In the genomic region with DNA sequence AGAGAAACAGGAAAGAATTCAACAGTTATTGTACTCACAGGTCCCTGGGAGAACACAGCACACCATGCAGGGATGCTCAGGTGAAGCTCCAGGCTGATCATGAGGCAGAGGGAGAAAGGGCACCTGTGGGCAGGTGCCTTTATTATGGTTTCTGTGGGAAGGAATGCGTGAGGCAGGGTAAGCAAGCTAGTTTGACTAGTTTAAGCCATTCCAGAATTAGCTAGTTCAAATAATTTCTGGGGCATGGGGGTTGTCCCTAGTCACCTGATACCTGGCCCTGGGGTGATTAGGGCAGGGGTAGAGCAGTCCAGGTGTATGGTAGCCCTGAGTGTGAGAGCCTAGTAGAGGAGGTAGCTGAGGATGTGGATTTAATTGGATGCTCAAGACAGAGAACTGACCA, we compare ENCODE assay signal across 26 cellular contexts. TPM values are rescaled to one million over a fixed set of nuclear protein-coding genes. Genes with fewer than 3 reads are reported as not detected.
DNase-seq lines count a peak whose midpoint lies in the region; ATAC-seq, FAIRE-seq and TF ChIP-seq lines count a peak whose summit lies in the region.
"Had no signal": no experiment of that assay in that cellular context is flagged by ENCODE, and none has a peak within 500 bp of the region (broad histone marks: within the 10 kb centered on the region; RNA-seq: fewer than 3 reads in every experiment).

No MANE protein-coding gene starts in this region.

- FAIRE-seq in H1 (lab: Jason Lieb, UNC) = no peak
- FAIRE-seq: A549 had no signal

- H4K12ac ChIP-seq in trophoblast cell (ENCODE audit: low read depth, low read length) = no peak overlapping the region

- no peak overlapping the region for H4K8ac ChIP-seq in H1 (ENCODE audit: extremely low read depth, insufficient read depth, low read length)
- H4K8ac ChIP-seq in trophoblast cell (ENCODE audit: low read depth, low read length) = no peak overlapping the region

- H2AFZ ChIP-seq in GM23338 (no peak overlapping the region), H1 (ENCODE audit: low read length) (no peak overlapping the region), trophoblast cell (ENCODE audit: insufficient read depth, low read length, poor library complexity) (no peak overlapping the region)

- H3K4me2 ChIP-seq in GM23338 = no peak overlapping the region
- H3K4me2 ChIP-seq in H1 (ENCODE audit: insufficient read depth in 1 of 2, low read depth in 2 of 2, low read length in 2 of 2) = no peak overlapping the region
- no peak overlapping the region for H3K4me2 ChIP-seq in trophoblast cell (ENCODE audit: low read length)
- H3K4me2 ChIP-seq: A549; BLaER1 treated with 17β-estradiol and CSF1 and Interleukin-3, amounts not matched to agents 10 nM and 100 nM had no signal

- no peak overlapping the region for H3K4ac ChIP-seq in H1 (replicated peaks; ENCODE audit: insufficient read length, low read depth, low read length)
- H3K4ac ChIP-seq in trophoblast cell (ENCODE audit: low read depth, low read length) = no peak overlapping the region

- H3K4me1 ChIP-seq in GM23338 (ENCODE audit: insufficient read depth) (no peaks in the 10 kb centered on the region), H1 (replicated peaks in 1 of 4; ENCODE audit: control insufficient read depth in 3 of 4, insufficient read depth in 4 of 4, low read length in 3 of 4) (no peaks in the 10 kb centered on the region; a peak in 2 of 7 replicates), trophoblast cell (ENCODE audit: control insufficient read depth in 1 of 2, insufficient read depth in 2 of 2, low read length in 2 of 2) (peaks cover 8 to 11% of the 10 kb centered on the region in 2 experiments)
- H3K4me1 ChIP-seq: A549; BLaER1 treated with 17β-estradiol and CSF1 and Interleukin-3, amounts not matched to agents 10 nM and 100 nM; HAP-1 had no signal

- POLR2A ChIA-PET in H1 (lab: Charles Lee; ENCODE audit: partially characterized antibody) = no interaction called here

- no peak overlapping the region for H2BK20ac ChIP-seq in H1 (ENCODE audit: low read length)

- H2BK12ac ChIP-seq in H1 (ENCODE audit: low read depth, low read length) (no peak overlapping the region), trophoblast cell (ENCODE audit: low read length) (no peak overlapping the region)

- H4K20me1 ChIP-seq in GM23338 (replicated peaks; ENCODE audit: insufficient read depth) (no peaks in the 10 kb centered on the region), H1 (replicated peaks in 1 of 2; ENCODE audit: control insufficient read depth in 1 of 2, insufficient read depth in 2 of 2, low read length in 2 of 2) (no peaks in the 10 kb centered on the region)
- H4K20me1 ChIP-seq: BLaER1 treated with 17β-estradiol and CSF1 and Interleukin-3, amounts not matched to agents 10 nM and 100 nM had no signal

- no peaks in the 10 kb centered on the region for H3F3A ChIP-seq in GM23338 (replicated peaks; ENCODE audit: low read depth)

- H3K27me3 ChIP-seq in GM23338 (ENCODE audit: insufficient read depth) (no peaks in the 10 kb centered on the region), H1 (replicated peaks in 1 of 4; ENCODE audit: control insufficient read depth in 3 of 4, extremely low read depth in 1 of 4, insufficient read depth in 3 of 4, low read length in 3 of 4) (no peaks in the 10 kb centered on the region), trophoblast cell (ENCODE audit: insufficient read depth, low read length) (no peaks in the 10 kb centered on the region)
- H3K27me3 ChIP-seq: BLaER1 treated with 17β-estradiol and CSF1 and Interleukin-3, amounts not matched to agents 10 nM and 100 nM had no signal

- no TSS peak for BruUV-seq in Calu3 (replicated peaks; lab: Mats Ljungman, UMichigan)

- H3K27ac ChIP-seq in GM23338 (ENCODE audit: low read depth) = no peak overlapping the region
- H3K27ac ChIP-seq in H1 (ENCODE audit: low read depth, low read length) = no peak overlapping the region
- no peak overlapping the region for H3K27ac ChIP-seq in trophoblast cell (ENCODE audit: low read depth, low read length)
- H3K27ac ChIP-seq: A549; BLaER1 treated with 17β-estradiol and CSF1 and Interleukin-3, amounts not matched to agents 10 nM and 100 nM; RWPE1 had no signal

- no peak overlapping the region for H2AK5ac ChIP-seq in H1 (ENCODE audit: low read depth, low read length)
- H2AK5ac ChIP-seq in trophoblast cell (ENCODE audit: low read length) = no peak overlapping the region

- TF ChIP-seq POLR2A in H1 (IDR thresholded peaks at IDR 0.05; ENCODE audit: control extremely low read depth in 1 of 2, low read depth in 2 of 2, low read length in 2 of 2) = no peak

- WGBS in H1 (ENCODE audit: extremely low coverage in 1 of 2, insufficient coverage in 1 of 2, insufficient read length in 1 of 2, insufficient replicate concordance in 2 of 2, low coverage in 1 of 2, low lambda C conversion rate in 2 of 2, missing lambda C conversion rate in 1 of 2), 2 experiments = 63% methylated on average over 1 of the region's 1 CpG; no CpG with 5 or more reads in 1 of the 2 experiments
- WGBS in trophoblast cell (ENCODE audit: extremely low coverage, insufficient coverage, insufficient read length) = no CpG with 5 or more reads among the region's 1 CpG

- no peaks in the 10 kb centered on the region for H3K79me1 ChIP-seq in H1 (ENCODE audit: low read depth, low read length)
- no peaks in the 10 kb centered on the region for H3K79me1 ChIP-seq in trophoblast cell (ENCODE audit: low read length)

- H3K27ac Mint-ChIP-seq in Calu3 (ENCODE audit: unreplicated experiment) = no peak overlapping the region
- H3K27ac Mint-ChIP-seq in GM23338 = no peak overlapping the region
- H3K27ac Mint-ChIP-seq: CD4-positive, alpha-beta T cell; HFFc6 had no signal

- no peak overlapping the region for H3K56ac ChIP-seq in H1 (replicated peaks; ENCODE audit: insufficient read length, low read depth, low read length)

- no peak overlapping the region for H4K5ac ChIP-seq in H1 (ENCODE audit: insufficient read length, low read depth, low read length)

- H3K9me3 ChIP-seq in H1 (ENCODE audit: insufficient read depth in 2 of 2, low read depth in 1 of 2, low read length in 1 of 2) (no peaks in the 10 kb centered on the region), trophoblast cell (ENCODE audit: insufficient read depth, low read depth, low read length) (peaks cover under 1% of the 10 kb centered on the region)
- H3K9me3 ChIP-seq: A549, HAP-1 had no signal

- peaks cover 9% of the 10 kb centered on the region for H3K4me1 Mint-ChIP-seq in Calu3 (ENCODE audit: low read depth, unreplicated experiment)
- H3K4me1 Mint-ChIP-seq in GM23338 = peaks cover 7% of the 10 kb centered on the region; the same call in 2 of the 3 replicates

- no peak overlapping the region for H3K9ac ChIP-seq in H1 (replicated peaks in 1 of 4; ENCODE audit: extremely low read depth in 1 of 4, low read depth in 3 of 4, low read length in 3 of 4)
- no peak overlapping the region for H3K9ac ChIP-seq in trophoblast cell (ENCODE audit: low read length)
- H3K9ac ChIP-seq: BLaER1 treated with 17β-estradiol and CSF1 and Interleukin-3, amounts not matched to agents 10 nM and 100 nM had no signal

- H3K79me2 ChIP-seq in GM23338 (replicated peaks; ENCODE audit: insufficient read depth) = no peaks in the 10 kb centered on the region
- H3K79me2 ChIP-seq in H1 (ENCODE audit: control insufficient read depth in 1 of 2, insufficient read depth in 2 of 2, low read length in 2 of 2) = no peaks in the 10 kb centered on the region
- no peaks in the 10 kb centered on the region for H3K79me2 ChIP-seq in trophoblast cell (ENCODE audit: control insufficient read depth, insufficient read depth, low read length, poor library complexity)

- no peak overlapping the region for H3K4me3 ChIP-seq in GM23338
- H3K4me3 ChIP-seq in H1 (ENCODE audit: extremely low read depth in 1 of 4, insufficient read depth in 2 of 4, low read depth in 3 of 4, low read length in 4 of 4) = no peak overlapping the region
- no peak overlapping the region for H3K4me3 ChIP-seq in trophoblast cell (ENCODE audit: low read depth, low read length)
- H3K4me3 ChIP-seq: A549; BLaER1 treated with 17β-estradiol and CSF1 and Interleukin-3, amounts not matched to agents 10 nM and 100 nM; HAP-1 had no signal

- H3K36me3 Mint-ChIP-seq in Calu3 (ENCODE audit: insufficient read depth, unreplicated experiment) (no peaks in the 10 kb centered on the region), GM23338 (ENCODE audit: low read depth) (no peaks in the 10 kb centered on the region; the same call in 2 of the 3 replicates)

- TF ChIP-seq CTCF in Calu3 (IDR thresholded peaks at IDR 0.05; ENCODE audit: unreplicated experiment) (no peak), GM23338 (conservative IDR thresholded peaks at IDR 0.05; ENCODE audit: low read depth in 2 of 2) (no peak), H1 (IDR thresholded peaks at IDR 0.05; ENCODE audit: control extremely low read depth in 1 of 3, insufficient read depth in 1 of 3, low read depth in 1 of 3, low read length in 3 of 3) (no peak)

- H4K91ac ChIP-seq in H1 (replicated peaks; ENCODE audit: insufficient read length, low read length) = no peak overlapping the region
- no peak overlapping the region for H4K91ac ChIP-seq in trophoblast cell (ENCODE audit: low read depth, low read length)

- H3K14ac ChIP-seq in H1 (ENCODE audit: insufficient read length) (no peak overlapping the region), trophoblast cell (ENCODE audit: low read length) (no peak overlapping the region)

- ATAC-seq in GM23338 = peak; percentile 71
- no peak for ATAC-seq in HG02870 (IDR thresholded peaks at IDR 0.05; ENCODE audit: unreplicated experiment)
- ATAC-seq in HG03095 (IDR thresholded peaks at IDR 0.05; ENCODE audit: unreplicated experiment) = no peak
- no peak for ATAC-seq in HG03108 (IDR thresholded peaks at IDR 0.05; ENCODE audit: unreplicated experiment)
- ATAC-seq: A549, Panc1 had no signal

- H2BK15ac ChIP-seq in H1 (ENCODE audit: low read length) = no peak overlapping the region

- H3K27me3 Mint-ChIP-seq in Calu3 (ENCODE audit: unreplicated experiment) (peaks cover 39% of the 10 kb centered on the region), GM23338 (ENCODE audit: insufficient read depth, low read depth, poor library complexity) (peaks cover 7% of the 10 kb centered on the region)

- H3K18ac ChIP-seq in H1 (ENCODE audit: extremely low read depth, low read length) (no peak overlapping the region), trophoblast cell (ENCODE audit: low read length) (no peak overlapping the region)

- intact Hi-C loops in Calu3 (cut with micrococcal nuclease; ENCODE audit: unreplicated experiment) = no loop called here

- TF ChIP-seq RAD21 in H1 (IDR thresholded peaks at IDR 0.05 in 1 of 2, conservative IDR thresholded peaks at IDR 0.05 in 1 of 2; ENCODE audit: low read depth in 2 of 2, low read length in 2 of 2) = no peak

- no peak overlapping the region for H3K4me3 Mint-ChIP-seq in Calu3 (ENCODE audit: low read depth, unreplicated experiment)
- H3K4me3 Mint-ChIP-seq in GM23338 = no peak overlapping the region
- H3K4me3 Mint-ChIP-seq: CD4-positive, alpha-beta T cell; HFFc6 had no signal

- no peaks in the 10 kb centered on the region for H3K9me3 Mint-ChIP-seq in Calu3 (ENCODE audit: low read depth, unreplicated experiment)
- H3K9me3 Mint-ChIP-seq in GM23338 = no peaks in the 10 kb centered on the region
- H3K9me3 Mint-ChIP-seq: CD4-positive, alpha-beta T cell; HFFc6 had no signal

- no peak overlapping the region for H3K23ac ChIP-seq in H1 (ENCODE audit: insufficient read length)
- no peak overlapping the region for H3K23ac ChIP-seq in trophoblast cell (ENCODE audit: low read length)

- H2BK120ac ChIP-seq in H1 (replicated peaks; ENCODE audit: low read depth, low read length) = no peak overlapping the region
- no peak overlapping the region for H2BK120ac ChIP-seq in trophoblast cell (ENCODE audit: insufficient read depth, low read length, poor library complexity)

- no peaks in the 10 kb centered on the region for H3K9me2 ChIP-seq in GM23338 (ENCODE audit: insufficient read depth)

- no peak for TF ChIP-seq EP300 in H1 (IDR thresholded peaks at IDR 0.05; ENCODE audit: borderline replicate concordance in 1 of 2, low read depth in 2 of 2, low read length in 2 of 2)

- CTCF ChIA-PET in Calu3 (lab: Charles Lee) (no interaction called here), H1 (lab: Charles Lee; ENCODE audit: partially characterized antibody) (interaction anchor here (0.6 to 10.8 kb wide), 15 partner anchors 9 to 677 kb away, joined by 3 to 106 read pairs (median 6); no protein-coding TSS in a partner anchor)

- H2BK5ac ChIP-seq in H1 (ENCODE audit: low read depth, low read length) (no peak overlapping the region), trophoblast cell (ENCODE audit: low read depth, low read length, poor library complexity) (no peak overlapping the region)

- H3K36me3 ChIP-seq in GM23338 (ENCODE audit: insufficient read depth) (no peaks in the 10 kb centered on the region), H1 (ENCODE audit: control insufficient read depth in 2 of 4, insufficient read depth in 4 of 4, low read length in 3 of 4) (no peaks in the 10 kb centered on the region), trophoblast cell (ENCODE audit: control insufficient read depth in 1 of 2, insufficient read depth in 2 of 2, low read length in 2 of 2) (no peaks in the 10 kb centered on the region)
- H3K36me3 ChIP-seq: BLaER1 treated with 17β-estradiol and CSF1 and Interleukin-3, amounts not matched to agents 10 nM and 100 nM; HAP-1 had no signal

- no peaks in the 10 kb centered on the region for H3K23me2 ChIP-seq in H1 (ENCODE audit: low read depth, low read length)

- DNase-seq in Calu3 (peak; percentile 4), GM23338 (ENCODE audit: low spot score) (peak; percentile 56), H1 (ENCODE audit: low read depth in 1 of 2, low spot score in 2 of 2) (no peak), trophoblast cell (peak; percentile 40 to 72)
- DNase-seq: AML-193; CD4-positive, alpha-beta T cell; DMS79 treated with DMSO at 0.1 percent for 48 hours; HFFc6; NCI-H1092; NCI-H1436; NCI-H187; NCI-H2081 treated with DMSO at 0.1 percent for 48 hours; NCI-H446; NCI-H524 treated with DMSO at 0.1 percent for 48 hours; NCI-H774; SHP77 had no signal

RNA-seq across cellular contexts. Expression of a gene that starts 47.9 kb away (rescaled TPM):
- total RNA-seq in Calu3 (2022) = not detected in 2 replicates
- 0.62 and 0.66 TPM in 2 replicates for total RNA-seq in GM23338 (2014; rRNA removed; shearing (Covaris generic))
- polyA plus RNA-seq in GM23338 (2016; fragmentation: Nextera tagmentation; extraction: Ambion mirVana) (0.40 TPM in 2 replicates), H1 (2011; rRNA removed) (0.27 TPM in 2 replicates)
- 0.63 and 0.69 TPM in 2 replicates for total RNA-seq in H1 (2021; fragmentation: NEBNext Ultra II Directional; extraction: Animal tissue kit (Norgen Biotek cat#: 25700))
- 0.49 TPM for polyA plus RNA-seq in H1 (2011; cell fraction: cytosol; rRNA removed)
- 0.44 TPM for polyA plus RNA-seq in H1 (2011; cell fraction: nucleus; rRNA removed)
- polyA plus RNA-seq in H1 (2012, experiment 1 of 2) = 0.76 to 1.4 TPM (median 0.85 TPM) in 4 replicates
- polyA plus RNA-seq in H1 (2012, experiment 2 of 2) = 0.28 TPM
- polyA plus RNA-seq in H1 (2013, experiment 1 of 2) = 0.55 TPM
- 0.64 TPM for polyA plus RNA-seq in H1 (2013, experiment 2 of 2)
- 0.38 and 0.83 TPM in 2 replicates for polyA minus RNA-seq in H1 (2011; rRNA and poly(A)+ RNA removed)
- polyA minus RNA-seq in H1 (2011; cell fraction: cytosol; rRNA and poly(A)+ RNA removed) = 0.44 TPM
- polyA minus RNA-seq in H1 (2011; cell fraction: nucleus; rRNA and poly(A)+ RNA removed) = 0.50 TPM
- polyA plus RNA-seq in trophoblast cell (2013) = 0.01 TPM in 2 replicates
- total RNA-seq: CD4-positive, alpha-beta T cell; HFFc6; HT-29; T-helper 1 cell treated with Interleukin-12 subunit alpha and Interleukin-12 subunit beta and Interleukin-4 antibody, amounts not matched to agents 30 ng/mL and 1 ng/mL, for 36 hours had no signal
- polyA plus RNA-seq: A549 had no signal

Comparison
In these comparisons a context has a peak if more than half of its experiments do, and no peak if none do; other contexts are left out.
1. DNase-seq: peak in Calu3 (single experiment), GM23338 (single experiment) and trophoblast cell (2 of 2); none in H1 (0 of 2).